17 cellular contexts compared by ENCODE assay signal in genomic region chr17:58703137-58703846, GRCh38. TPM values are rescaled to one million over a fixed set of nuclear protein-coding genes. Genes with fewer than 3 reads are reported as not detected.
DNase-seq lines count a peak whose midpoint lies in the region; ATAC-seq and TF ChIP-seq lines count a peak whose summit lies in the region.
"Had no signal": no experiment of that assay in that cellular context is flagged by ENCODE, and none has a peak within 500 bp of the region (broad histone marks: within the 10 kb centered on the region; RNA-seq: fewer than 3 reads in every experiment).

No MANE protein-coding gene starts in this region.

- ATAC-seq in left lung (peak; percentile 71), GM18520 (IDR thresholded peaks at IDR 0.05; ENCODE audit: unreplicated experiment) (no peak)
- ATAC-seq: effector memory CD8-positive, alpha-beta T cell; lower lobe of right lung; Right ventricle myocardium inferior had no signal

- no TSS peak for BruUV-seq in PC-9 (replicated peaks; lab: Mats Ljungman, UMichigan)

- POLR2A ChIA-PET in PC-9 (lab: Charles Lee; ENCODE audit: unreplicated experiment) = interaction anchor here (0.5 to 1.3 kb wide), 5 partner anchors 46 to 771 kb away, joined by 3 to 17 read pairs (median 5); no protein-coding TSS in a partner anchor

- no peaks in the 10 kb centered on the region for H3K27me3 ChIP-seq in PC-9 (ENCODE audit: insufficient read depth, low read depth)
- H3K27me3 ChIP-seq in brain microvascular endothelial cell (replicated peaks) = no peaks in the 10 kb centered on the region
- no peaks in the 10 kb centered on the region for H3K27me3 ChIP-seq in left lung

- H3K4me2 ChIP-seq in PC-9 = peak overlapping the region; percentile 39

- H3F3A ChIP-seq in PC-9 (ENCODE audit: insufficient read depth, low read depth) = peaks cover 32% of the 10 kb centered on the region

- peaks cover 7% of the 10 kb centered on the region; the same call in 1 of the 2 replicates for H3K36me3 ChIP-seq in PC-9 (ENCODE audit: low read depth)
- H3K36me3 ChIP-seq in brain microvascular endothelial cell (replicated peaks) = no peaks in the 10 kb centered on the region
- H3K36me3 ChIP-seq in left lung = peaks cover 0 to 59% of the 10 kb centered on the region in 2 donors

- H3K4me1 ChIP-seq in PC-9 (replicated peaks; ENCODE audit: insufficient read depth) (peaks cover 26% of the 10 kb centered on the region), left lung (no peaks in the 10 kb centered on the region)
- H3K4me1 ChIP-seq: lower lobe of right lung had no signal

- H3K79me2 ChIP-seq in PC-9 (ENCODE audit: low read depth) = no peaks in the 10 kb centered on the region

- no peak overlapping the region for H3K4me3 ChIP-seq in GM12865 (ENCODE audit: low read depth, low read length)
- no peak overlapping the region for H3K4me3 ChIP-seq in PC-9
- H3K4me3 ChIP-seq in brain microvascular endothelial cell (ENCODE audit: low read depth, low read length) = no peak overlapping the region
- no peak overlapping the region for H3K4me3 ChIP-seq in left lung
- H3K4me3 ChIP-seq: lower lobe of right lung, skin epidermis had no signal

- H4K20me1 ChIP-seq in PC-9 (ENCODE audit: insufficient read depth) = no peaks in the 10 kb centered on the region

- CTCF ChIA-PET in PC-9 (lab: Charles Lee) = interaction anchor here (0.6 kb wide), 1 partner anchor 1868 kb away, joined by 15 read pairs; no protein-coding TSS in a partner anchor

- in situ Hi-C loops in brain microvascular endothelial cell (cut with HindIII; ENCODE audit: low pct_ligation_motif_present, low sequenced_read_pairs) = no loop called here

- H3K27ac ChIP-seq in PC-9 (peak overlapping the region; percentile 59), brain microvascular endothelial cell (peak overlapping the region; percentile 59), left lung (no peak overlapping the region)
- H3K27ac ChIP-seq: lower lobe of right lung, skin epidermis had no signal

- intact Hi-C loops in PC-9 (cut with micrococcal nuclease; ENCODE audit: unreplicated experiment) = loop anchor here (1.0 to 5.0 kb wide), 4 partner anchors 24 to 184 kb away; no protein-coding TSS in a partner anchor
- intact Hi-C loops in left lung (cut with DNase I) = no loop called here
- intact Hi-C loops in posterior cingulate gyrus (cut with DNase I) = no loop called here

- no peaks in the 10 kb centered on the region for H3K9me3 ChIP-seq in PC-9 (ENCODE audit: insufficient read depth, low read depth)
- H3K9me3 ChIP-seq in left lung = no peaks in the 10 kb centered on the region
- H3K9me3 ChIP-seq: lower lobe of right lung had no signal

- peak; percentile 27 for DNase-seq in GM12865 (ENCODE audit: low read depth)
- DNase-seq in PC-9 = peak in 1 of 2 experiments; percentile 84
- DNase-seq in brain microvascular endothelial cell = no peak
- no peak for DNase-seq in left lung
- no peak for DNase-seq in posterior cingulate gyrus
- no peak for DNase-seq in HK-2 (ENCODE audit: unreplicated experiment)
- DNase-seq in NCI-H524 treated with DMSO at 0.1 percent for 48 hours (lab: John Stamatoyannopoulos, UW) = no peak
- DNase-seq: activated CD8-positive, alpha-beta memory T cell treated with anti-CD3 and anti-CD28 coated beads, Interleukin-2, amount 50 U/mL, for 4 hours; amygdala; CD4-positive, alpha-beta memory T cell; effector memory CD8-positive, alpha-beta T cell; lower lobe of right lung; NCI-H748 treated with DMSO at 0.1 percent for 48 hours; nephron progenitor cell had no signal

- TF ChIP-seq CTCF in GM12865 (IDR thresholded peaks at IDR 0.05; ENCODE audit: insufficient read depth, low read depth, low read length, missing control alignments) = no peak
- TF ChIP-seq CTCF in PC-9 (conservative IDR thresholded peaks at IDR 0.05) = no peak
- TF ChIP-seq CTCF in brain microvascular endothelial cell (IDR thresholded peaks at IDR 0.05; ENCODE audit: low read depth, low read length, missing control alignments) = no peak
- no peak for TF ChIP-seq CTCF in left lung (IDR thresholded peaks at IDR 0.05)

- H2AFZ ChIP-seq in PC-9 = no peak overlapping the region

- H3K9me2 ChIP-seq in PC-9 (ENCODE audit: insufficient read depth) = no peaks in the 10 kb centered on the region

RNA-seq across cellular contexts. Expression of gene RAD51C, which starts 10.9 kb away (rescaled TPM):
- total RNA-seq in PC-9 (2021) = 45.7 and 63.4 TPM in 2 replicates
- total RNA-seq in left lung = 10 to 100 TPM; 21.6 to 22.5 TPM

RNA-seq across cellular contexts. Expression of gene TEX14, which starts 11.4 kb away (rescaled TPM):
- 0.28 and 0.55 TPM in 2 replicates for total RNA-seq in PC-9 (2021)
- under 1 TPM; 0.47 TPM for total RNA-seq in left lung

RNA-seq across cellular contexts. Expression of gene PPM1E, which starts 52.4 kb away (rescaled TPM):
- 0.04 and 0.05 TPM in 2 replicates for total RNA-seq in PC-9 (2021)
- under 1 TPM; 0.21 to 0.23 TPM for total RNA-seq in left lung
- total RNA-seq: CD4-positive, alpha-beta memory T cell had no signal

Comparison
In these comparisons a context has a peak if more than half of its experiments do, and no peak if none do; other contexts are left out.
1. H3K27ac ChIP-seq: peak in PC-9 (single experiment) and brain microvascular endothelial cell (single experiment); none in left lung (0 of 2).